1 cellular context compared by ENCODE assay signal in the genomic region with DNA sequence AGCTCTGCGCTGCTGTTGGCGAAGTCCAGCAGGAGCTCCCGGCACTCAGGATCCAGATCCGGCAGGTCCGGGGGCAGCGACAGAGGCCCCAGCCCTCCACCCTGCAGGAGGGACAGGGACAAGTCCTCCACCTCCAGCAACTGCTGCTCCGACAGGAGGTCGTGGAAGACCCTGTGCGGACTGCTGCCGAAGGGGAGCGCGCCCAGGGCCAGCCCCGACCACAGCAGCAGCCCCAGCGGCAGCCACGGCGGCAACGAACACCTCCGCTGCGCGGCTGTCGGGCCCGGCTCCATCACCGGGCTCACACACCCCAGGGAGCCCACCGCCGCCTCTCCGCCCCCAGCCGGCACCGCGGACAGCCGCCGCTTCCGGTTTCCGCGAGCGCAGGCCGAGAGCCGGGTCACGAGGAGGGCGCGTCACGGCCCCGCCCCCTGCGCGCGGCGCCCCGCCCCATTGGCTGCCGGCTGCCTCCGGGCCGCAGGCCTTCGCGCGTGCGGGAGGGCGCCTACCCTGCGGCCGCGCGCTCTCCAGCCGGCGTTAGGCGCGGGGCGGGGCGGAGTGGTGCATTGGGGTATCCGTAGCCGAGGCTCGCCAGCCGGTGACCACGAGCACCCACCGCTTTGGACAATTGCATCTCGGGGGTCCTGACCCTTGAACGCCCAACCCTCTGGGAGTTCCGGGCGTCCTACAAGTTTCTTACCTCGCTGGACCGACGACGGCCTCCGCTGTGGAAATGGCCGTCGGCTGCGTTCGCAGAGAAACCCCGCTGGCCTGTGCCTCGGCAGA.
TF ChIP-seq lines count a peak whose summit lies in the region.

A gene with protein sequence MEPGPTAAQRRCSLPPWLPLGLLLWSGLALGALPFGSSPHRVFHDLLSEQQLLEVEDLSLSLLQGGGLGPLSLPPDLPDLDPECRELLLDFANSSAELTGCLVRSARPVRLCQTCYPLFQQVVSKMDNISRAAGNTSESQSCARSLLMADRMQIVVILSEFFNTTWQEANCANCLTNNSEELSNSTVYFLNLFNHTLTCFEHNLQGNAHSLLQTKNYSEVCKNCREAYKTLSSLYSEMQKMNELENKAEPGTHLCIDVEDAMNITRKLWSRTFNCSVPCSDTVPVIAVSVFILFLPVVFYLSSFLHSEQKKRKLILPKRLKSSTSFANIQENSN (minus strand): TSS at position 383 of the 786 bp plus-strand sequence. CDS start 90 bp downstream, at position 293.

TF ChIP-seq in HepG2, 621 proteins besides CTCF, POLR2A, EP300 and RAD21 (continued from another document and continues in another):
- TF ChIP-seq, protein P1, sequence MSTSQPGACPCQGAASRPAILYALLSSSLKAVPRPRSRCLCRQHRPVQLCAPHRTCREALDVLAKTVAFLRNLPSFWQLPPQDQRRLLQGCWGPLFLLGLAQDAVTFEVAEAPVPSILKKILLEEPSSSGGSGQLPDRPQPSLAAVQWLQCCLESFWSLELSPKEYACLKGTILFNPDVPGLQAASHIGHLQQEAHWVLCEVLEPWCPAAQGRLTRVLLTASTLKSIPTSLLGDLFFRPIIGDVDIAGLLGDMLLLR (CRISPR knock-in tag; IDR thresholded peaks at IDR 0.05): no peak; the same call in 1 of the 2 replicates
- TF ChIP-seq, protein P2, sequence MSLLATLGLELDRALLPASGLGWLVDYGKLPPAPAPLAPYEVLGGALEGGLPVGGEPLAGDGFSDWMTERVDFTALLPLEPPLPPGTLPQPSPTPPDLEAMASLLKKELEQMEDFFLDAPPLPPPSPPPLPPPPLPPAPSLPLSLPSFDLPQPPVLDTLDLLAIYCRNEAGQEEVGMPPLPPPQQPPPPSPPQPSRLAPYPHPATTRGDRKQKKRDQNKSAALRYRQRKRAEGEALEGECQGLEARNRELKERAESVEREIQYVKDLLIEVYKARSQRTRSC (CRISPR knock-in tag; IDR thresholded peaks at IDR 0.05; ENCODE audit: low read depth): peak; percentile 86
- TF ChIP-seq NPAS2 (CRISPR knock-in tag; IDR thresholded peaks at IDR 0.05; ENCODE audit: borderline replicate concordance) (no peak), ZNF143 (CRISPR knock-in tag; IDR thresholded peaks at IDR 0.05) (peak; percentile 46; the same call in 1 of the 2 replicates), ZNF567 (CRISPR knock-in tag; IDR thresholded peaks at IDR 0.05; ENCODE audit: borderline replicate concordance) (no peak; the same call in 1 of the 2 replicates), CENPT (CRISPR knock-in tag; IDR thresholded peaks at IDR 0.05; ENCODE audit: low read depth) (peak; percentile 91), ZMYM3 (CRISPR knock-in tag; IDR thresholded peaks at IDR 0.05) (no peak), ELF3 (CRISPR knock-in tag; IDR thresholded peaks at IDR 0.05) (peak; percentile 50; the same call in 1 of the 2 replicates), HOXA5 (CRISPR knock-in tag; IDR thresholded peaks at IDR 0.05) (peak; percentile 91), RAD51 (IDR thresholded peaks at IDR 0.05; ENCODE audit: borderline replicate concordance) (no peak), ZNF777 (CRISPR knock-in tag; IDR thresholded peaks at IDR 0.05) (peak; percentile 90), AGO2 (optimal IDR thresholded peaks at IDR 0.05; ENCODE audit: low read depth, low read length) (peak; percentile 43), HDAC2 (CRISPR knock-in tag; IDR thresholded peaks at IDR 0.05) (0 out of 2 replicates have a peak, but pooled peaks have one; percentile 31), NR2F1 (CRISPR knock-in tag; IDR thresholded peaks at IDR 0.05) (no peak), PAX8 (CRISPR knock-in tag; IDR thresholded peaks at IDR 0.05; ENCODE audit: borderline replicate concordance) (peak; percentile 76; the same call in 1 of the 2 replicates), ZNF331 (CRISPR knock-in tag; IDR thresholded peaks at IDR 0.05) (peak; percentile 15; the same call in 1 of the 2 replicates), PCBP2 (optimal IDR thresholded peaks at IDR 0.05; ENCODE audit: low read depth, low read length, poor library complexity, severe bottlenecking) (no peak), ZSCAN12 (CRISPR knock-in tag; IDR thresholded peaks at IDR 0.05) (peak; percentile 15; the same call in 1 of the 2 replicates), XBP1 (CRISPR knock-in tag; IDR thresholded peaks at IDR 0.05) (peak; percentile 65; the same call in 1 of the 2 replicates), TBL1XR1 (IDR thresholded peaks at IDR 0.05; ENCODE audit: borderline replicate concordance, low read length, partially characterized antibody) (no peak), KAT2B (IDR thresholded peaks at IDR 0.05; ENCODE audit: borderline replicate concordance, low read depth, low read length) (no peak), TAF1 (CRISPR knock-in tag; IDR thresholded peaks at IDR 0.05) (peak; percentile 75), AHR (CRISPR knock-in tag; IDR thresholded peaks at IDR 0.05) (peak; percentile 78; the same call in 1 of the 2 replicates), ZNF256 (CRISPR knock-in tag; conservative IDR thresholded peaks at IDR 0.05) (0 out of 2 replicates have a peak, but pooled peaks have one; percentile 30), KDM6A (CRISPR knock-in tag; IDR thresholded peaks at IDR 0.05; ENCODE audit: low read depth) (no peak), IKZF1 (IDR thresholded peaks at IDR 0.05) (no peak), ZFX (CRISPR knock-in tag; IDR thresholded peaks at IDR 0.05; ENCODE audit: low read depth) (peak; percentile 90), NFE2L2 (IDR thresholded peaks at IDR 0.05; ENCODE audit: low read length) (no peak), ZNF556 (CRISPR knock-in tag; IDR thresholded peaks at IDR 0.05; ENCODE audit: borderline replicate concordance) (peak; percentile 69; the same call in 1 of the 2 replicates), PRPF4 (IDR thresholded peaks at IDR 0.05; ENCODE audit: low read depth, low read length, poor library complexity, severe bottlenecking) (no peak), ZNF761 (CRISPR knock-in tag; conservative IDR thresholded peaks at IDR 0.05) (0 out of 2 replicates have a peak, but pooled peaks have one; percentile 77), AGO1 (IDR thresholded peaks at IDR 0.05; ENCODE audit: low read depth, low read length, poor library complexity, severe bottlenecking) (no peak), SYNCRIP (IDR thresholded peaks at IDR 0.05; ENCODE audit: insufficient read depth, low read depth, low read length) (no peak)
- TF ChIP-seq, protein P3, sequence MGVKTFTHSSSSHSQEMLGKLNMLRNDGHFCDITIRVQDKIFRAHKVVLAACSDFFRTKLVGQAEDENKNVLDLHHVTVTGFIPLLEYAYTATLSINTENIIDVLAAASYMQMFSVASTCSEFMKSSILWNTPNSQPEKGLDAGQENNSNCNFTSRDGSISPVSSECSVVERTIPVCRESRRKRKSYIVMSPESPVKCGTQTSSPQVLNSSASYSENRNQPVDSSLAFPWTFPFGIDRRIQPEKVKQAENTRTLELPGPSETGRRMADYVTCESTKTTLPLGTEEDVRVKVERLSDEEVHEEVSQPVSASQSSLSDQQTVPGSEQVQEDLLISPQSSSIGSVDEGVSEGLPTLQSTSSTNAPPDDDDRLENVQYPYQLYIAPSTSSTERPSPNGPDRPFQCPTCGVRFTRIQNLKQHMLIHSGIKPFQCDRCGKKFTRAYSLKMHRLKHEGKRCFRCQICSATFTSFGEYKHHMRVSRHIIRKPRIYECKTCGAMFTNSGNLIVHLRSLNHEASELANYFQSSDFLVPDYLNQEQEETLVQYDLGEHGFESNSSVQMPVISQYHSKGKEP (CRISPR knock-in tag; IDR thresholded peaks at IDR 0.05): no peak
- TF ChIP-seq, protein P4, sequence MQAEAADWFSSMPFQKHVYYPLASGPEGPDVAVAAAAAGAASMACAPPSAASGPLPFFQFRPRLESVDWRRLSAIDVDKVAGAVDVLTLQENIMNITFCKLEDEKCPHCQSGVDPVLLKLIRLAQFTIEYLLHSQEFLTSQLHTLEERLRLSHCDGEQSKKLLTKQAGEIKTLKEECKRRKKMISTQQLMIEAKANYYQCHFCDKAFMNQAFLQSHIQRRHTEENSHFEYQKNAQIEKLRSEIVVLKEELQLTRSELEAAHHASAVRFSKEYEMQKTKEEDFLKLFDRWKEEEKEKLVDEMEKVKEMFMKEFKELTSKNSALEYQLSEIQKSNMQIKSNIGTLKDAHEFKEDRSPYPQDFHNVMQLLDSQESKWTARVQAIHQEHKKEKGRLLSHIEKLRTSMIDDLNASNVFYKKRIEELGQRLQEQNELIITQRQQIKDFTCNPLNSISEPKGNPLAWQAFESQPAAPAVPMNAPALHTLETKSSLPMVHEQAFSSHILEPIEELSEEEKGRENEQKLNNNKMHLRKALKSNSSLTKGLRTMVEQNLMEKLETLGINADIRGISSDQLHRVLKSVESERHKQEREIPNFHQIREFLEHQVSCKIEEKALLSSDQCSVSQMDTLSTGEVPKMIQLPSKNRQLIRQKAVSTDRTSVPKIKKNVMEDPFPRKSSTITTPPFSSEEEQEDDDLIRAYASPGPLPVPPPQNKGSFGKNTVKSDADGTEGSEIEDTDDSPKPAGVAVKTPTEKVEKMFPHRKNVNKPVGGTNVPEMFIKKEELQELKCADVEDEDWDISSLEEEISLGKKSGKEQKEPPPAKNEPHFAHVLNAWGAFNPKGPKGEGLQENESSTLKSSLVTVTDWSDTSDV (CRISPR knock-in tag; IDR thresholded peaks at IDR 0.05): no peak; the same call in 1 of the 2 replicates
- TF ChIP-seq, protein P5, sequence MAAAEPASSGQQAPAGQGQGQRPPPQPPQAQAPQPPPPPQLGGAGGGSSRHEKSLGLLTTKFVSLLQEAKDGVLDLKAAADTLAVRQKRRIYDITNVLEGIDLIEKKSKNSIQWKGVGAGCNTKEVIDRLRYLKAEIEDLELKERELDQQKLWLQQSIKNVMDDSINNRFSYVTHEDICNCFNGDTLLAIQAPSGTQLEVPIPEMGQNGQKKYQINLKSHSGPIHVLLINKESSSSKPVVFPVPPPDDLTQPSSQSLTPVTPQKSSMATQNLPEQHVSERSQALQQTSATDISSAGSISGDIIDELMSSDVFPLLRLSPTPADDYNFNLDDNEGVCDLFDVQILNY (CRISPR knock-in tag; conservative IDR thresholded peaks at IDR 0.05): no peak; the same call in 1 of the 2 replicates
- TF ChIP-seq, protein P6, sequence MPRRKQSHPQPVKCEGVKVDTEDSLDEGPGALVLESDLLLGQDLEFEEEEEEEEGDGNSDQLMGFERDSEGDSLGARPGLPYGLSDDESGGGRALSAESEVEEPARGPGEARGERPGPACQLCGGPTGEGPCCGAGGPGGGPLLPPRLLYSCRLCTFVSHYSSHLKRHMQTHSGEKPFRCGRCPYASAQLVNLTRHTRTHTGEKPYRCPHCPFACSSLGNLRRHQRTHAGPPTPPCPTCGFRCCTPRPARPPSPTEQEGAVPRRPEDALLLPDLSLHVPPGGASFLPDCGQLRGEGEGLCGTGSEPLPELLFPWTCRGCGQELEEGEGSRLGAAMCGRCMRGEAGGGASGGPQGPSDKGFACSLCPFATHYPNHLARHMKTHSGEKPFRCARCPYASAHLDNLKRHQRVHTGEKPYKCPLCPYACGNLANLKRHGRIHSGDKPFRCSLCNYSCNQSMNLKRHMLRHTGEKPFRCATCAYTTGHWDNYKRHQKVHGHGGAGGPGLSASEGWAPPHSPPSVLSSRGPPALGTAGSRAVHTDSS (CRISPR knock-in tag; conservative IDR thresholded peaks at IDR 0.05): no peak
- TF ChIP-seq, protein P7, sequence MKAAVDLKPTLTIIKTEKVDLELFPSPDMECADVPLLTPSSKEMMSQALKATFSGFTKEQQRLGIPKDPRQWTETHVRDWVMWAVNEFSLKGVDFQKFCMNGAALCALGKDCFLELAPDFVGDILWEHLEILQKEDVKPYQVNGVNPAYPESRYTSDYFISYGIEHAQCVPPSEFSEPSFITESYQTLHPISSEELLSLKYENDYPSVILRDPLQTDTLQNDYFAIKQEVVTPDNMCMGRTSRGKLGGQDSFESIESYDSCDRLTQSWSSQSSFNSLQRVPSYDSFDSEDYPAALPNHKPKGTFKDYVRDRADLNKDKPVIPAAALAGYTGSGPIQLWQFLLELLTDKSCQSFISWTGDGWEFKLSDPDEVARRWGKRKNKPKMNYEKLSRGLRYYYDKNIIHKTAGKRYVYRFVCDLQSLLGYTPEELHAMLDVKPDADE (CRISPR knock-in tag; IDR thresholded peaks at IDR 0.05): peak; percentile 82; the same call in 1 of the 2 replicates
- TF ChIP-seq, protein P8, sequence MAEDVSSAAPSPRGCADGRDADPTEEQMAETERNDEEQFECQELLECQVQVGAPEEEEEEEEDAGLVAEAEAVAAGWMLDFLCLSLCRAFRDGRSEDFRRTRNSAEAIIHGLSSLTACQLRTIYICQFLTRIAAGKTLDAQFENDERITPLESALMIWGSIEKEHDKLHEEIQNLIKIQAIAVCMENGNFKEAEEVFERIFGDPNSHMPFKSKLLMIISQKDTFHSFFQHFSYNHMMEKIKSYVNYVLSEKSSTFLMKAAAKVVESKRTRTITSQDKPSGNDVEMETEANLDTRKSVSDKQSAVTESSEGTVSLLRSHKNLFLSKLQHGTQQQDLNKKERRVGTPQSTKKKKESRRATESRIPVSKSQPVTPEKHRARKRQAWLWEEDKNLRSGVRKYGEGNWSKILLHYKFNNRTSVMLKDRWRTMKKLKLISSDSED (CRISPR knock-in tag; IDR thresholded peaks at IDR 0.05): peak; percentile 81
- TF ChIP-seq, protein P9, sequence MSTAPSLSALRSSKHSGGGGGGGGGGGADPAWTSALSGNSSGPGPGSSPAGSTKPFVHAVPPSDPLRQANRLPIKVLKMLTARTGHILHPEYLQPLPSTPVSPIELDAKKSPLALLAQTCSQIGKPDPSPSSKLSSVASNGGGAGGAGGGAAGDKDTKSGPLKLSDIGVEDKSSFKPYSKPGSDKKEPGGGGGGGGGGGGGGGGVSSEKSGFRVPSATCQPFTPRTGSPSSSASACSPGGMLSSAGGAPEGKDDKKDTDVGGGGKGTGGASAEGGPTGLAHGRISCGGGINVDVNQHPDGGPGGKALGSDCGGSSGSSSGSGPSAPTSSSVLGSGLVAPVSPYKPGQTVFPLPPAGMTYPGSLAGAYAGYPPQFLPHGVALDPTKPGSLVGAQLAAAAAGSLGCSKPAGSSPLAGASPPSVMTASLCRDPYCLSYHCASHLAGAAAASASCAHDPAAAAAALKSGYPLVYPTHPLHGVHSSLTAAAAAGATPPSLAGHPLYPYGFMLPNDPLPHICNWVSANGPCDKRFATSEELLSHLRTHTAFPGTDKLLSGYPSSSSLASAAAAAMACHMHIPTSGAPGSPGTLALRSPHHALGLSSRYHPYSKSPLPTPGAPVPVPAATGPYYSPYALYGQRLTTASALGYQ (CRISPR knock-in tag; IDR thresholded peaks at IDR 0.05): peak; percentile 26; the same call in 1 of the 2 replicates
- TF ChIP-seq, protein P10, sequence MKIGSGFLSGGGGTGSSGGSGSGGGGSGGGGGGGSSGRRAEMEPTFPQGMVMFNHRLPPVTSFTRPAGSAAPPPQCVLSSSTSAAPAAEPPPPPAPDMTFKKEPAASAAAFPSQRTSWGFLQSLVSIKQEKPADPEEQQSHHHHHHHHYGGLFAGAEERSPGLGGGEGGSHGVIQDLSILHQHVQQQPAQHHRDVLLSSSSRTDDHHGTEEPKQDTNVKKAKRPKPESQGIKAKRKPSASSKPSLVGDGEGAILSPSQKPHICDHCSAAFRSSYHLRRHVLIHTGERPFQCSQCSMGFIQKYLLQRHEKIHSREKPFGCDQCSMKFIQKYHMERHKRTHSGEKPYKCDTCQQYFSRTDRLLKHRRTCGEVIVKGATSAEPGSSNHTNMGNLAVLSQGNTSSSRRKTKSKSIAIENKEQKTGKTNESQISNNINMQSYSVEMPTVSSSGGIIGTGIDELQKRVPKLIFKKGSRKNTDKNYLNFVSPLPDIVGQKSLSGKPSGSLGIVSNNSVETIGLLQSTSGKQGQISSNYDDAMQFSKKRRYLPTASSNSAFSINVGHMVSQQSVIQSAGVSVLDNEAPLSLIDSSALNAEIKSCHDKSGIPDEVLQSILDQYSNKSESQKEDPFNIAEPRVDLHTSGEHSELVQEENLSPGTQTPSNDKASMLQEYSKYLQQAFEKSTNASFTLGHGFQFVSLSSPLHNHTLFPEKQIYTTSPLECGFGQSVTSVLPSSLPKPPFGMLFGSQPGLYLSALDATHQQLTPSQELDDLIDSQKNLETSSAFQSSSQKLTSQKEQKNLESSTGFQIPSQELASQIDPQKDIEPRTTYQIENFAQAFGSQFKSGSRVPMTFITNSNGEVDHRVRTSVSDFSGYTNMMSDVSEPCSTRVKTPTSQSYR (CRISPR knock-in tag; IDR thresholded peaks at IDR 0.05; ENCODE audit: borderline replicate concordance): peak; percentile 32; the same call in 1 of the 2 replicates
